1 cellular context compared by ENCODE assay signal in the genomic region with DNA sequence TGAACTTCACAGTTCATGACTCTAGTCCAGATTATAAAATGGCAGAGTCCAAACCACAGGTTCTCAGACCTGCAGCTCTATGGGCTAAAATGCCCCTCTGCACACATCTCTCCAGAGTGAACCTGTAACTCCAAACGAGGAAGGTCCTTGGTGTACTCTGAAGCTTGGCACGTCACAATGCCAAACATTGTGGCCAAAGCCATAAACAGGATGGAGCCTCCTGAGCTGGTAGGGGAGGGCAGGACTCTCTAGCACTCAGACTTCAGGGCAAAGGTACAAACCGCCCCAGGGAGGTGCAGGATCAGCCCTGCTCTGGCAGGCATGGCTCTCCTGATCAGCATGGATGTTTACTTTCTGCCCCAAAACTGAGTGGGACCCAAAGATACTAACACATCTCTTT.
TF ChIP-seq lines count a peak whose summit lies in the region.

No MANE protein-coding gene starts in this region.

TF ChIP-seq in H1, 55 proteins besides CTCF, POLR2A, EP300 and RAD21 (continued from another document):
- no peak for TF ChIP-seq NANOG (IDR thresholded peaks at IDR 0.05; ENCODE audit: insufficient read depth, low read depth, low read length, poor library complexity, severe bottlenecking)
- no peak for TF ChIP-seq SP2 (IDR thresholded peaks at IDR 0.05; ENCODE audit: low read length)
- no peak for TF ChIP-seq RBBP5 (IDR thresholded peaks at IDR 0.05; ENCODE audit: borderline replicate concordance, low read depth, low read length)
- TF ChIP-seq GABPA (IDR thresholded peaks at IDR 0.05; ENCODE audit: borderline replicate concordance, insufficient read depth, low read length), result no peak
- TF ChIP-seq, protein P1, sequence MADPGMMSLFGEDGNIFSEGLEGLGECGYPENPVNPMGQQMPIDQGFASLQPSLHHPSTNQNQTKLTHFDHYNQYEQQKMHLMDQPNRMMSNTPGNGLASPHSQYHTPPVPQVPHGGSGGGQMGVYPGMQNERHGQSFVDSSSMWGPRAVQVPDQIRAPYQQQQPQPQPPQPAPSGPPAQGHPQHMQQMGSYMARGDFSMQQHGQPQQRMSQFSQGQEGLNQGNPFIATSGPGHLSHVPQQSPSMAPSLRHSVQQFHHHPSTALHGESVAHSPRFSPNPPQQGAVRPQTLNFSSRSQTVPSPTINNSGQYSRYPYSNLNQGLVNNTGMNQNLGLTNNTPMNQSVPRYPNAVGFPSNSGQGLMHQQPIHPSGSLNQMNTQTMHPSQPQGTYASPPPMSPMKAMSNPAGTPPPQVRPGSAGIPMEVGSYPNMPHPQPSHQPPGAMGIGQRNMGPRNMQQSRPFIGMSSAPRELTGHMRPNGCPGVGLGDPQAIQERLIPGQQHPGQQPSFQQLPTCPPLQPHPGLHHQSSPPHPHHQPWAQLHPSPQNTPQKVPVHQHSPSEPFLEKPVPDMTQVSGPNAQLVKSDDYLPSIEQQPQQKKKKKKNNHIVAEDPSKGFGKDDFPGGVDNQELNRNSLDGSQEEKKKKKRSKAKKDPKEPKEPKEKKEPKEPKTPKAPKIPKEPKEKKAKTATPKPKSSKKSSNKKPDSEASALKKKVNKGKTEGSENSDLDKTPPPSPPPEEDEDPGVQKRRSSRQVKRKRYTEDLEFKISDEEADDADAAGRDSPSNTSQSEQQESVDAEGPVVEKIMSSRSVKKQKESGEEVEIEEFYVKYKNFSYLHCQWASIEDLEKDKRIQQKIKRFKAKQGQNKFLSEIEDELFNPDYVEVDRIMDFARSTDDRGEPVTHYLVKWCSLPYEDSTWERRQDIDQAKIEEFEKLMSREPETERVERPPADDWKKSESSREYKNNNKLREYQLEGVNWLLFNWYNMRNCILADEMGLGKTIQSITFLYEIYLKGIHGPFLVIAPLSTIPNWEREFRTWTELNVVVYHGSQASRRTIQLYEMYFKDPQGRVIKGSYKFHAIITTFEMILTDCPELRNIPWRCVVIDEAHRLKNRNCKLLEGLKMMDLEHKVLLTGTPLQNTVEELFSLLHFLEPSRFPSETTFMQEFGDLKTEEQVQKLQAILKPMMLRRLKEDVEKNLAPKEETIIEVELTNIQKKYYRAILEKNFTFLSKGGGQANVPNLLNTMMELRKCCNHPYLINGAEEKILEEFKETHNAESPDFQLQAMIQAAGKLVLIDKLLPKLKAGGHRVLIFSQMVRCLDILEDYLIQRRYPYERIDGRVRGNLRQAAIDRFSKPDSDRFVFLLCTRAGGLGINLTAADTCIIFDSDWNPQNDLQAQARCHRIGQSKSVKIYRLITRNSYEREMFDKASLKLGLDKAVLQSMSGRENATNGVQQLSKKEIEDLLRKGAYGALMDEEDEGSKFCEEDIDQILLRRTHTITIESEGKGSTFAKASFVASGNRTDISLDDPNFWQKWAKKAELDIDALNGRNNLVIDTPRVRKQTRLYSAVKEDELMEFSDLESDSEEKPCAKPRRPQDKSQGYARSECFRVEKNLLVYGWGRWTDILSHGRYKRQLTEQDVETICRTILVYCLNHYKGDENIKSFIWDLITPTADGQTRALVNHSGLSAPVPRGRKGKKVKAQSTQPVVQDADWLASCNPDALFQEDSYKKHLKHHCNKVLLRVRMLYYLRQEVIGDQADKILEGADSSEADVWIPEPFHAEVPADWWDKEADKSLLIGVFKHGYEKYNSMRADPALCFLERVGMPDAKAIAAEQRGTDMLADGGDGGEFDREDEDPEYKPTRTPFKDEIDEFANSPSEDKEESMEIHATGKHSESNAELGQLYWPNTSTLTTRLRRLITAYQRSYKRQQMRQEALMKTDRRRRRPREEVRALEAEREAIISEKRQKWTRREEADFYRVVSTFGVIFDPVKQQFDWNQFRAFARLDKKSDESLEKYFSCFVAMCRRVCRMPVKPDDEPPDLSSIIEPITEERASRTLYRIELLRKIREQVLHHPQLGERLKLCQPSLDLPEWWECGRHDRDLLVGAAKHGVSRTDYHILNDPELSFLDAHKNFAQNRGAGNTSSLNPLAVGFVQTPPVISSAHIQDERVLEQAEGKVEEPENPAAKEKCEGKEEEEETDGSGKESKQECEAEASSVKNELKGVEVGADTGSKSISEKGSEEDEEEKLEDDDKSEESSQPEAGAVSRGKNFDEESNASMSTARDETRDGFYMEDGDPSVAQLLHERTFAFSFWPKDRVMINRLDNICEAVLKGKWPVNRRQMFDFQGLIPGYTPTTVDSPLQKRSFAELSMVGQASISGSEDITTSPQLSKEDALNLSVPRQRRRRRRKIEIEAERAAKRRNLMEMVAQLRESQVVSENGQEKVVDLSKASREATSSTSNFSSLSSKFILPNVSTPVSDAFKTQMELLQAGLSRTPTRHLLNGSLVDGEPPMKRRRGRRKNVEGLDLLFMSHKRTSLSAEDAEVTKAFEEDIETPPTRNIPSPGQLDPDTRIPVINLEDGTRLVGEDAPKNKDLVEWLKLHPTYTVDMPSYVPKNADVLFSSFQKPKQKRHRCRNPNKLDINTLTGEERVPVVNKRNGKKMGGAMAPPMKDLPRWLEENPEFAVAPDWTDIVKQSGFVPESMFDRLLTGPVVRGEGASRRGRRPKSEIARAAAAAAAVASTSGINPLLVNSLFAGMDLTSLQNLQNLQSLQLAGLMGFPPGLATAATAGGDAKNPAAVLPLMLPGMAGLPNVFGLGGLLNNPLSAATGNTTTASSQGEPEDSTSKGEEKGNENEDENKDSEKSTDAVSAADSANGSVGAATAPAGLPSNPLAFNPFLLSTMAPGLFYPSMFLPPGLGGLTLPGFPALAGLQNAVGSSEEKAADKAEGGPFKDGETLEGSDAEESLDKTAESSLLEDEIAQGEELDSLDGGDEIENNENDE (IDR thresholded peaks at IDR 0.05; ENCODE audit: insufficient replicate concordance, low read length), result no peak
- no peak for TF ChIP-seq SUZ12 (IDR thresholded peaks at IDR 0.05; ENCODE audit: low read length)
- no peak for TF ChIP-seq RXRA (IDR thresholded peaks at IDR 0.05; ENCODE audit: insufficient read depth, low read depth, low read length)
- no peak for TF ChIP-seq YY1 (IDR thresholded peaks at IDR 0.05; ENCODE audit: low read depth, low read length)
- no peak for TF ChIP-seq SAP30 (IDR thresholded peaks at IDR 0.05; ENCODE audit: insufficient read depth, insufficient replicate concordance, low read length)
